ENCODE assay signal across 1 cellular context in genomic region chr21:38797470-38797869, GRCh38.
TF ChIP-seq lines count a peak whose summit lies in the region.

No MANE protein-coding gene starts in this region.

TF ChIP-seq in HepG2, 621 proteins besides CTCF, POLR2A, EP300 and RAD21 (continued from another document and continues in another):
- peak; percentile 63 for TF ChIP-seq TEAD3 (CRISPR knock-in tag; optimal IDR thresholded peaks at IDR 0.05; ENCODE audit: borderline replicate concordance)
- 0 out of 2 replicates have a peak, but pooled peaks have one; percentile 21 for TF ChIP-seq ZNF124 (CRISPR knock-in tag; IDR thresholded peaks at IDR 0.05)
- peak; percentile 65; the same call in 1 of the 2 replicates for TF ChIP-seq ZFY (CRISPR knock-in tag; IDR thresholded peaks at IDR 0.05)
- TF ChIP-seq ZBTB26 (CRISPR knock-in tag; IDR thresholded peaks at IDR 0.05; ENCODE audit: borderline replicate concordance), result 0 out of 2 replicates have a peak, but pooled peaks have one; percentile 36
- TF ChIP-seq ZMYM4 (CRISPR knock-in tag; IDR thresholded peaks at IDR 0.05), result no peak
- TF ChIP-seq ERF (CRISPR knock-in tag; IDR thresholded peaks at IDR 0.05), result peak; percentile 64; the same call in 1 of the 2 replicates
- 0 out of 2 replicates have a peak, but pooled peaks have one; percentile 13 for TF ChIP-seq KDM1A (CRISPR knock-in tag; IDR thresholded peaks at IDR 0.05)
- no peak for TF ChIP-seq CCAR2 (optimal IDR thresholded peaks at IDR 0.05; ENCODE audit: low read depth, low read length)
- TF ChIP-seq ZSCAN25 (CRISPR knock-in tag; IDR thresholded peaks at IDR 0.05), result peak; percentile 67; the same call in 1 of the 2 replicates
- TF ChIP-seq NFIB (CRISPR knock-in tag; IDR thresholded peaks at IDR 0.05; ENCODE audit: borderline replicate concordance), result no peak
- no peak for TF ChIP-seq PRPF4 (IDR thresholded peaks at IDR 0.05; ENCODE audit: low read depth, low read length, poor library complexity, severe bottlenecking)
- TF ChIP-seq STAG1 (CRISPR knock-in tag; IDR thresholded peaks at IDR 0.05), result peak; percentile 21
- TF ChIP-seq IKZF4 (CRISPR knock-in tag; IDR thresholded peaks at IDR 0.05; ENCODE audit: borderline replicate concordance, low read depth, not compliant biosample characterization), result no peak
- no peak for TF ChIP-seq ZC3H13 (CRISPR knock-in tag; IDR thresholded peaks at IDR 0.05)
- TF ChIP-seq, protein P1, sequence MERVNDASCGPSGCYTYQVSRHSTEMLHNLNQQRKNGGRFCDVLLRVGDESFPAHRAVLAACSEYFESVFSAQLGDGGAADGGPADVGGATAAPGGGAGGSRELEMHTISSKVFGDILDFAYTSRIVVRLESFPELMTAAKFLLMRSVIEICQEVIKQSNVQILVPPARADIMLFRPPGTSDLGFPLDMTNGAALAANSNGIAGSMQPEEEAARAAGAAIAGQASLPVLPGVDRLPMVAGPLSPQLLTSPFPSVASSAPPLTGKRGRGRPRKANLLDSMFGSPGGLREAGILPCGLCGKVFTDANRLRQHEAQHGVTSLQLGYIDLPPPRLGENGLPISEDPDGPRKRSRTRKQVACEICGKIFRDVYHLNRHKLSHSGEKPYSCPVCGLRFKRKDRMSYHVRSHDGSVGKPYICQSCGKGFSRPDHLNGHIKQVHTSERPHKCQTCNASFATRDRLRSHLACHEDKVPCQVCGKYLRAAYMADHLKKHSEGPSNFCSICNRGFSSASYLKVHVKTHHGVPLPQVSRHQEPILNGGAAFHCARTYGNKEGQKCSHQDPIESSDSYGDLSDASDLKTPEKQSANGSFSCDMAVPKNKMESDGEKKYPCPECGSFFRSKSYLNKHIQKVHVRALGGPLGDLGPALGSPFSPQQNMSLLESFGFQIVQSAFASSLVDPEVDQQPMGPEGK (CRISPR knock-in tag; IDR thresholded peaks at IDR 0.05), result peak; percentile 31; the same call in 1 of the 2 replicates
- TF ChIP-seq, protein P2, sequence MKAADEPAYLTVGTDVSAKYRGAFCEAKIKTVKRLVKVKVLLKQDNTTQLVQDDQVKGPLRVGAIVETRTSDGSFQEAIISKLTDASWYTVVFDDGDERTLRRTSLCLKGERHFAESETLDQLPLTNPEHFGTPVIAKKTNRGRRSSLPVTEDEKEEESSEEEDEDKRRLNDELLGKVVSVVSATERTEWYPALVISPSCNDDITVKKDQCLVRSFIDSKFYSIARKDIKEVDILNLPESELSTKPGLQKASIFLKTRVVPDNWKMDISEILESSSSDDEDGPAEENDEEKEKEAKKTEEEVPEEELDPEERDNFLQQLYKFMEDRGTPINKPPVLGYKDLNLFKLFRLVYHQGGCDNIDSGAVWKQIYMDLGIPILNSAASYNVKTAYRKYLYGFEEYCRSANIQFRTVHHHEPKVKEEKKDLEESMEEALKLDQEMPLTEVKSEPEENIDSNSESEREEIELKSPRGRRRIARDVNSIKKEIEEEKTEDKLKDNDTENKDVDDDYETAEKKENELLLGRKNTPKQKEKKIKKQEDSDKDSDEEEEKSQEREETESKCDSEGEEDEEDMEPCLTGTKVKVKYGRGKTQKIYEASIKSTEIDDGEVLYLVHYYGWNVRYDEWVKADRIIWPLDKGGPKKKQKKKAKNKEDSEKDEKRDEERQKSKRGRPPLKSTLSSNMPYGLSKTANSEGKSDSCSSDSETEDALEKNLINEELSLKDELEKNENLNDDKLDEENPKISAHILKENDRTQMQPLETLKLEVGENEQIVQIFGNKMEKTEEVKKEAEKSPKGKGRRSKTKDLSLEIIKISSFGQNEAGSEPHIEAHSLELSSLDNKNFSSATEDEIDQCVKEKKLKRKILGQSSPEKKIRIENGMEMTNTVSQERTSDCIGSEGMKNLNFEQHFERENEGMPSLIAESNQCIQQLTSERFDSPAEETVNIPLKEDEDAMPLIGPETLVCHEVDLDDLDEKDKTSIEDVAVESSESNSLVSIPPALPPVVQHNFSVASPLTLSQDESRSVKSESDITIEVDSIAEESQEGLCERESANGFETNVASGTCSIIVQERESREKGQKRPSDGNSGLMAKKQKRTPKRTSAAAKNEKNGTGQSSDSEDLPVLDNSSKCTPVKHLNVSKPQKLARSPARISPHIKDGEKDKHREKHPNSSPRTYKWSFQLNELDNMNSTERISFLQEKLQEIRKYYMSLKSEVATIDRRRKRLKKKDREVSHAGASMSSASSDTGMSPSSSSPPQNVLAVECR (CRISPR knock-in tag; IDR thresholded peaks at IDR 0.05; ENCODE audit: borderline replicate concordance), result no peak
- TF ChIP-seq, protein P3, sequence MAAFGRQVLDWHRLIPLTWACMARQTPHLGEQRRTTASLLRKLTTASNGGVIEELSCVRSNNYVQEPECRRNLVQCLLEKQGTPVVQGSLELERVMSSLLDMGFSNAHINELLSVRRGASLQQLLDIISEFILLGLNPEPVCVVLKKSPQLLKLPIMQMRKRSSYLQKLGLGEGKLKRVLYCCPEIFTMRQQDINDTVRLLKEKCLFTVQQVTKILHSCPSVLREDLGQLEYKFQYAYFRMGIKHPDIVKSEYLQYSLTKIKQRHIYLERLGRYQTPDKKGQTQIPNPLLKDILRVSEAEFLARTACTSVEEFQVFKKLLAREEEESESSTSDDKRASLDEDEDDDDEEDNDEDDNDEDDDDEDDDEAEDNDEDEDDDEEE (CRISPR knock-in tag; IDR thresholded peaks at IDR 0.05), result no peak
- TF ChIP-seq CENPT (CRISPR knock-in tag; IDR thresholded peaks at IDR 0.05; ENCODE audit: low read depth), result no peak
- TF ChIP-seq ZNF224 (CRISPR knock-in tag; IDR thresholded peaks at IDR 0.05), result no peak
- TF ChIP-seq, protein P4, sequence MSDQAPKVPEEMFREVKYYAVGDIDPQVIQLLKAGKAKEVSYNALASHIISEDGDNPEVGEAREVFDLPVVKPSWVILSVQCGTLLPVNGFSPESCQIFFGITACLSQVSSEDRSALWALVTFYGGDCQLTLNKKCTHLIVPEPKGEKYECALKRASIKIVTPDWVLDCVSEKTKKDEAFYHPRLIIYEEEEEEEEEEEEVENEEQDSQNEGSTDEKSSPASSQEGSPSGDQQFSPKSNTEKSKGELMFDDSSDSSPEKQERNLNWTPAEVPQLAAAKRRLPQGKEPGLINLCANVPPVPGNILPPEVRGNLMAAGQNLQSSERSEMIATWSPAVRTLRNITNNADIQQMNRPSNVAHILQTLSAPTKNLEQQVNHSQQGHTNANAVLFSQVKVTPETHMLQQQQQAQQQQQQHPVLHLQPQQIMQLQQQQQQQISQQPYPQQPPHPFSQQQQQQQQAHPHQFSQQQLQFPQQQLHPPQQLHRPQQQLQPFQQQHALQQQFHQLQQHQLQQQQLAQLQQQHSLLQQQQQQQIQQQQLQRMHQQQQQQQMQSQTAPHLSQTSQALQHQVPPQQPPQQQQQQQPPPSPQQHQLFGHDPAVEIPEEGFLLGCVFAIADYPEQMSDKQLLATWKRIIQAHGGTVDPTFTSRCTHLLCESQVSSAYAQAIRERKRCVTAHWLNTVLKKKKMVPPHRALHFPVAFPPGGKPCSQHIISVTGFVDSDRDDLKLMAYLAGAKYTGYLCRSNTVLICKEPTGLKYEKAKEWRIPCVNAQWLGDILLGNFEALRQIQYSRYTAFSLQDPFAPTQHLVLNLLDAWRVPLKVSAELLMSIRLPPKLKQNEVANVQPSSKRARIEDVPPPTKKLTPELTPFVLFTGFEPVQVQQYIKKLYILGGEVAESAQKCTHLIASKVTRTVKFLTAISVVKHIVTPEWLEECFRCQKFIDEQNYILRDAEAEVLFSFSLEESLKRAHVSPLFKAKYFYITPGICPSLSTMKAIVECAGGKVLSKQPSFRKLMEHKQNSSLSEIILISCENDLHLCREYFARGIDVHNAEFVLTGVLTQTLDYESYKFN (CRISPR knock-in tag; conservative IDR thresholded peaks at IDR 0.05), result peak; percentile 47; the same call in 1 of the 2 replicates
- 0 out of 2 replicates have a peak, but pooled peaks have one; percentile 32 for TF ChIP-seq THAP7 (CRISPR knock-in tag; IDR thresholded peaks at IDR 0.05)
- TF ChIP-seq HIC2 (CRISPR knock-in tag; IDR thresholded peaks at IDR 0.05; ENCODE audit: low read depth), result peak; percentile 60; the same call in 1 of the 2 replicates
- 0 out of 2 replicates have a peak, but pooled peaks have one; percentile 42 for TF ChIP-seq IRF2 (CRISPR knock-in tag; IDR thresholded peaks at IDR 0.05)
- no peak for TF ChIP-seq ZNF383 (CRISPR knock-in tag; IDR thresholded peaks at IDR 0.05; ENCODE audit: borderline replicate concordance)
- no peak for TF ChIP-seq SNAPC5 (CRISPR knock-in tag; IDR thresholded peaks at IDR 0.05; ENCODE audit: borderline replicate concordance)
- TF ChIP-seq ZBTB1 (CRISPR knock-in tag; IDR thresholded peaks at IDR 0.05; ENCODE audit: borderline replicate concordance), result no peak
- TF ChIP-seq ZNF12 (CRISPR knock-in tag; IDR thresholded peaks at IDR 0.05), result no peak
- TF ChIP-seq TBX3 (IDR thresholded peaks at IDR 0.05; ENCODE audit: borderline replicate concordance), result no peak
- no peak for TF ChIP-seq ZNF652 (CRISPR knock-in tag; IDR thresholded peaks at IDR 0.05; ENCODE audit: borderline replicate concordance, low read depth)
- TF ChIP-seq TFDP2 (CRISPR knock-in tag; IDR thresholded peaks at IDR 0.05), result no peak
- TF ChIP-seq CEBPG (CRISPR knock-in tag; IDR thresholded peaks at IDR 0.05), result peak; percentile 44
- no peak for TF ChIP-seq SMAD9 (CRISPR knock-in tag; IDR thresholded peaks at IDR 0.05)
- TF ChIP-seq, protein P5, sequence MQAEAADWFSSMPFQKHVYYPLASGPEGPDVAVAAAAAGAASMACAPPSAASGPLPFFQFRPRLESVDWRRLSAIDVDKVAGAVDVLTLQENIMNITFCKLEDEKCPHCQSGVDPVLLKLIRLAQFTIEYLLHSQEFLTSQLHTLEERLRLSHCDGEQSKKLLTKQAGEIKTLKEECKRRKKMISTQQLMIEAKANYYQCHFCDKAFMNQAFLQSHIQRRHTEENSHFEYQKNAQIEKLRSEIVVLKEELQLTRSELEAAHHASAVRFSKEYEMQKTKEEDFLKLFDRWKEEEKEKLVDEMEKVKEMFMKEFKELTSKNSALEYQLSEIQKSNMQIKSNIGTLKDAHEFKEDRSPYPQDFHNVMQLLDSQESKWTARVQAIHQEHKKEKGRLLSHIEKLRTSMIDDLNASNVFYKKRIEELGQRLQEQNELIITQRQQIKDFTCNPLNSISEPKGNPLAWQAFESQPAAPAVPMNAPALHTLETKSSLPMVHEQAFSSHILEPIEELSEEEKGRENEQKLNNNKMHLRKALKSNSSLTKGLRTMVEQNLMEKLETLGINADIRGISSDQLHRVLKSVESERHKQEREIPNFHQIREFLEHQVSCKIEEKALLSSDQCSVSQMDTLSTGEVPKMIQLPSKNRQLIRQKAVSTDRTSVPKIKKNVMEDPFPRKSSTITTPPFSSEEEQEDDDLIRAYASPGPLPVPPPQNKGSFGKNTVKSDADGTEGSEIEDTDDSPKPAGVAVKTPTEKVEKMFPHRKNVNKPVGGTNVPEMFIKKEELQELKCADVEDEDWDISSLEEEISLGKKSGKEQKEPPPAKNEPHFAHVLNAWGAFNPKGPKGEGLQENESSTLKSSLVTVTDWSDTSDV (CRISPR knock-in tag; IDR thresholded peaks at IDR 0.05), result no peak
- no peak for TF ChIP-seq ZNF512 (CRISPR knock-in tag; IDR thresholded peaks at IDR 0.05)
- peak; percentile 19; the same call in 1 of the 2 replicates for TF ChIP-seq ETV5 (CRISPR knock-in tag; IDR thresholded peaks at IDR 0.05; ENCODE audit: borderline replicate concordance)
- no peak for TF ChIP-seq NR1H2 (CRISPR knock-in tag; IDR thresholded peaks at IDR 0.05; ENCODE audit: borderline replicate concordance, low read depth)
- TF ChIP-seq ZNF441 (CRISPR knock-in tag; IDR thresholded peaks at IDR 0.05; ENCODE audit: borderline replicate concordance), result 0 out of 2 replicates have a peak, but pooled peaks have one; percentile 28
- no peak for TF ChIP-seq SRSF1 (optimal IDR thresholded peaks at IDR 0.05; ENCODE audit: low read depth, low read length)
- TF ChIP-seq ZEB1 (IDR thresholded peaks at IDR 0.05; ENCODE audit: insufficient replicate concordance, low read depth), result no peak
